ENCODE assay signal across 21 cellular contexts in genomic region chr6:137213331-137213740, GRCh38. TPM values are rescaled to one million over a fixed set of nuclear protein-coding genes. Genes with fewer than 3 reads are reported as not detected.
DNase-seq lines count a peak whose midpoint lies in the region; ATAC-seq and TF ChIP-seq lines count a peak whose summit lies in the region.
"Had no signal": no experiment of that assay in that cellular context is flagged by ENCODE, and none has a peak within 500 bp of the region (broad histone marks: within the 10 kb centered on the region; RNA-seq: fewer than 3 reads in every experiment).

No MANE protein-coding gene starts in this region.

- BruUV-seq in MCF 10A (replicated peaks; lab: Mats Ljungman, UMichigan) (no TSS peak), mammary epithelial cell (replicated peaks; lab: Mats Ljungman, UMichigan) (no TSS peak)

- H3K9ac ChIP-seq in mammary epithelial cell (ENCODE audit: insufficient read depth, low read length) (no peak overlapping the region), parathyroid adenoma (no peak overlapping the region)

- H3K4me3 Mint-ChIP-seq in MCF 10A (ENCODE audit: unreplicated experiment) (peak overlapping the region; percentile 91), endothelial cell (ENCODE audit: unreplicated experiment) (peak overlapping the region; percentile 24), glutamatergic neuron (ENCODE audit: unreplicated experiment) (no peak overlapping the region)

- H3K36me3 ChIP-seq in mammary epithelial cell (ENCODE audit: insufficient read depth, low read length) (no peaks in the 10 kb centered on the region), parathyroid adenoma (ENCODE audit: control insufficient read depth, insufficient read depth, low read length) (no peaks in the 10 kb centered on the region), vagina (peaks cover 0 to 5% of the 10 kb centered on the region in 2 donors)
- H3K36me3 ChIP-seq: cardiac muscle cell had no signal

- no peak overlapping the region for H3K27ac Mint-ChIP-seq in MCF 10A (ENCODE audit: low read depth, unreplicated experiment)
- peak overlapping the region; percentile 96 for H3K27ac Mint-ChIP-seq in endothelial cell (ENCODE audit: unreplicated experiment)
- no peak overlapping the region for H3K27ac Mint-ChIP-seq in glutamatergic neuron (ENCODE audit: unreplicated experiment)

- H3K4me3 ChIP-seq in mammary epithelial cell (replicated peaks in 1 of 3; ENCODE audit: insufficient read depth in 1 of 3, low read depth in 2 of 3, low read length in 3 of 3), result no peak overlapping the region
- H3K4me3 ChIP-seq in parathyroid adenoma (ENCODE audit: low read depth, low read length), result no peak overlapping the region
- peak overlapping the region in 1 of 2 donors; percentile 0 for H3K4me3 ChIP-seq in vagina
- H3K4me3 ChIP-seq: cardiac muscle cell had no signal

- H2AFZ ChIP-seq in mammary epithelial cell (ENCODE audit: low read depth, low read length) (no peak overlapping the region), parathyroid adenoma (no peak overlapping the region)

- no peak for ATAC-seq in HG03025 (IDR thresholded peaks at IDR 0.05; ENCODE audit: low FRiP score, unreplicated experiment)
- ATAC-seq: esophagus mucosa had no signal

- WGBS in mammary epithelial cell (ENCODE audit: low coverage, missing lambda C conversion rate), result 100% methylated on average over 4 of the region's 4 CpGs

- POLR2A ChIA-PET in MCF 10A (lab: Yijun Ruan, JAX), result interaction anchor here (0.6 to 18.8 kb wide), 12 partner anchors 9 to 1466 kb away, joined by 3 to 651 read pairs (median 4); no protein-coding TSS in a partner anchor

- TF ChIP-seq POLR2A in vagina (IDR thresholded peaks at IDR 0.05), result no peak

- CTCF ChIA-PET in MCF 10A (lab: Yijun Ruan, JAX), result interaction anchor here (0.9 to 1.8 kb wide), 6 partner anchors 11 to 119 kb away, joined by 3 to 7 read pairs (median 4); no protein-coding TSS in a partner anchor
- CTCF ChIA-PET in mammary epithelial cell (lab: Charles Lee; ENCODE audit: low non-redundant PET), result no interaction called here

- peaks cover 45% of the 10 kb centered on the region for H3K4me1 ChIP-seq in mammary epithelial cell (ENCODE audit: insufficient read depth, low read length)
- peaks cover 18% of the 10 kb centered on the region for H3K4me1 ChIP-seq in parathyroid adenoma
- H3K4me1 ChIP-seq in vagina, result peaks cover 94% of the 10 kb centered on the region

- H3K27ac ChIP-seq in mammary epithelial cell (ENCODE audit: insufficient read depth, low read depth, low read length) (no peak overlapping the region), parathyroid adenoma (no peak overlapping the region), vagina (peak overlapping the region; percentile 48)
- H3K27ac ChIP-seq: cardiac muscle cell had no signal

- DNase-seq in MCF 10A (ENCODE audit: unreplicated experiment) (no peak), mammary epithelial cell (no peak), endothelial cell (ENCODE audit: low spot score) (no peak), vagina (ENCODE audit: extremely low spot score in 2 of 2) (no peak), GM13976 (ENCODE audit: low spot score) (no peak), glutamatergic neuron (no peak)
- DNase-seq: activated CD8-positive, alpha-beta memory T cell treated with anti-CD3 and anti-CD28 coated beads for 24 hours; COR-L47; midbrain; NCI-H2029 treated with DMSO at 0.1 percent for 48 hours; NCI-H82; posterior cingulate gyrus; SHP77; stimulated activated CD4-positive, alpha-beta T cell treated with anti-CD3 and anti-CD28 coated beads, Interleukin-4, amount 100 ng/mL, for 1 hour; stimulated activated naive CD4-positive, alpha-beta T cell had no signal

- no peaks in the 10 kb centered on the region for H3K27me3 ChIP-seq in mammary epithelial cell (ENCODE audit: insufficient read depth, low read length)
- no peaks in the 10 kb centered on the region for H3K27me3 ChIP-seq in parathyroid adenoma (ENCODE audit: control insufficient read depth, insufficient read depth, low read length)
- no peaks in the 10 kb centered on the region for H3K27me3 ChIP-seq in vagina
- H3K27me3 ChIP-seq: cardiac muscle cell had no signal

- dilution Hi-C loops in mammary epithelial cell (cut with HindIII; ENCODE audit: low sequenced_read_pairs), result no loop called here

- H3K4me2 ChIP-seq in mammary epithelial cell (ENCODE audit: insufficient read depth, low read depth, low read length), result no peak overlapping the region
- peak overlapping the region; percentile 16 for H3K4me2 ChIP-seq in parathyroid adenoma (ENCODE audit: low read length)

- H3K9me3 Mint-ChIP-seq in MCF 10A (ENCODE audit: unreplicated experiment) (peaks cover 8% of the 10 kb centered on the region), endothelial cell (ENCODE audit: unreplicated experiment) (peaks cover 8% of the 10 kb centered on the region), glutamatergic neuron (ENCODE audit: unreplicated experiment) (peaks cover 9% of the 10 kb centered on the region)

- H3K4me1 Mint-ChIP-seq in MCF 10A (ENCODE audit: insufficient read depth, unreplicated experiment) (peaks cover 57% of the 10 kb centered on the region), endothelial cell (ENCODE audit: unreplicated experiment) (peaks cover 48% of the 10 kb centered on the region), glutamatergic neuron (ENCODE audit: low read depth, unreplicated experiment) (peaks cover 14% of the 10 kb centered on the region)

- H4K20me1 ChIP-seq in mammary epithelial cell (ENCODE audit: insufficient read depth, low read length), result no peaks in the 10 kb centered on the region

- in situ Hi-C loops in mammary epithelial cell (cut with MboI; ENCODE audit: low sequenced_read_pairs in 2 of 2), result no loop called here
- in situ Hi-C loops in GM13976 (cut with MboI; ENCODE audit: low sequenced_read_pairs, unreplicated experiment), result no loop called here

- H3K36me3 Mint-ChIP-seq in MCF 10A (ENCODE audit: insufficient read depth, unreplicated experiment), result peaks cover 75% of the 10 kb centered on the region
- peaks cover 39% of the 10 kb centered on the region for H3K36me3 Mint-ChIP-seq in endothelial cell (ENCODE audit: low read depth, unreplicated experiment)
- peaks cover 9% of the 10 kb centered on the region for H3K36me3 Mint-ChIP-seq in glutamatergic neuron (ENCODE audit: unreplicated experiment)

- H3K9me3 ChIP-seq in mammary epithelial cell (replicated peaks; ENCODE audit: insufficient read depth, low read length) (no peaks in the 10 kb centered on the region), parathyroid adenoma (ENCODE audit: control insufficient read depth, low read length) (no peaks in the 10 kb centered on the region), vagina (no peaks in the 10 kb centered on the region)

- H3K27me3 Mint-ChIP-seq in MCF 10A (ENCODE audit: insufficient read depth, unreplicated experiment) (no peaks in the 10 kb centered on the region), endothelial cell (ENCODE audit: unreplicated experiment) (no peaks in the 10 kb centered on the region), glutamatergic neuron (ENCODE audit: unreplicated experiment) (peaks cover 2% of the 10 kb centered on the region)

- TF ChIP-seq CTCF in MCF 10A (IDR thresholded peaks at IDR 0.05; ENCODE audit: unreplicated experiment), result no peak
- no peak for TF ChIP-seq CTCF in mammary epithelial cell (conservative IDR thresholded peaks at IDR 0.05 in 1 of 2, IDR thresholded peaks at IDR 0.05 in 1 of 2; ENCODE audit: extremely low read depth in 1 of 2, insufficient read depth in 1 of 2, low read depth in 1 of 2, low read length in 2 of 2)
- no peak for TF ChIP-seq CTCF in endothelial cell (IDR thresholded peaks at IDR 0.05; ENCODE audit: unreplicated experiment)
- no peak for TF ChIP-seq CTCF in parathyroid adenoma (IDR thresholded peaks at IDR 0.05)
- no peak for TF ChIP-seq CTCF in vagina (IDR thresholded peaks at IDR 0.05)
- no peak for TF ChIP-seq CTCF in GM13976 (IDR thresholded peaks at IDR 0.05; ENCODE audit: borderline replicate concordance, control extremely low read depth, extremely low read depth, insufficient read depth, missing control alignments)
- TF ChIP-seq CTCF in glutamatergic neuron (IDR thresholded peaks at IDR 0.05; ENCODE audit: partially characterized antibody, unreplicated experiment), result no peak

- H3K79me2 ChIP-seq in mammary epithelial cell (ENCODE audit: insufficient read depth, low read length) (peaks cover 97% of the 10 kb centered on the region), parathyroid adenoma (peaks cover 23% of the 10 kb centered on the region)

- intact Hi-C loops in MCF 10A (cut with micrococcal nuclease), result no loop called here
- intact Hi-C loops in mammary epithelial cell (cut with micrococcal nuclease), result no loop called here
- intact Hi-C loops in vagina (cut with DNase I), result loop anchor here (10.0 kb wide), 1 partner anchor 1719 kb away; the partner anchor contains the start of gene AHI1

RNA-seq across cellular contexts. Expression of gene IFNGR1, which starts 5.8 kb away (rescaled TPM):
- total RNA-seq in MCF 10A (2022), result 57.9 and 58.4 TPM in 2 replicates
- total RNA-seq in mammary epithelial cell, result 100 to 1,000 TPM in 1 of 2 donors, 10 to 100 TPM in 1; 54.7 to 137 TPM
- 30.0 TPM for polyA plus RNA-seq in mammary epithelial cell
- polyA minus RNA-seq in mammary epithelial cell, result 17.6 TPM
- 58.3 TPM for total RNA-seq in endothelial cell (ENCODE audit: unreplicated experiment)
- total RNA-seq in vagina, result 76.6 TPM
- total RNA-seq in glutamatergic neuron (ENCODE audit: unreplicated experiment), result 36.4 TPM

RNA-seq across cellular contexts. Expression of gene IL22RA2, which starts 39.9 kb away (rescaled TPM):
- not detected in 2 replicates for total RNA-seq in MCF 10A (2022)
- not detected for total RNA-seq in mammary epithelial cell
- not detected for polyA plus RNA-seq in mammary epithelial cell
- not detected for polyA minus RNA-seq in mammary epithelial cell
- not detected for total RNA-seq in endothelial cell (ENCODE audit: unreplicated experiment)
- total RNA-seq in vagina, result not detected
- not detected for total RNA-seq in glutamatergic neuron (ENCODE audit: unreplicated experiment)
- total RNA-seq: A172, cardiac muscle cell, esophagus mucosa, H4 had no signal
- polyA plus RNA-seq: cardiac muscle cell had no signal
